Comparison of ENCODE assay signal across 8 cellular contexts in genomic region chr7:92631830-92632487, GRCh38. TPM values are rescaled to one million over a fixed set of nuclear protein-coding genes. Genes with fewer than 3 reads are reported as not detected.
A peak's percentile ranks its signal among the peaks of the same experiment; 100 is the strongest.
DNase-seq lines count a peak whose midpoint lies in the region; ATAC-seq, FAIRE-seq and TF ChIP-seq lines count a peak whose summit lies in the region.

No MANE protein-coding gene starts in this region.

- peak overlapping the region; percentile 93 for H3K27ac Mint-ChIP-seq in activated T-cell treated with anti-CD3 and anti-CD28 coated beads, Interleukin-2, amount 50 U/mL, for 72 hours
- peak overlapping the region; percentile 84 for H3K27ac Mint-ChIP-seq in T-helper 2 cell treated with Interferon-gamma antibody and Interleukin-4, amounts not matched to agents 5 μg/mL and 100 μg/mL, for 36 hours

- H3K4me2 ChIP-seq in skeletal muscle satellite cell (ENCODE audit: low read length): peak overlapping the region; percentile 8

- H3K9me3 ChIP-seq in skeletal muscle satellite cell (replicated peaks; ENCODE audit: low read length) (no peaks in the 10 kb centered on the region), Peyer's patch (no peaks in the 10 kb centered on the region)

- peak overlapping the region; percentile 59 to 71 for H3K4me3 Mint-ChIP-seq in activated T-cell treated with anti-CD3 and anti-CD28 coated beads, Interleukin-2, amount 50 U/mL, for 72 hours
- H3K4me3 Mint-ChIP-seq in T-helper 2 cell treated with Interferon-gamma antibody and Interleukin-4, amounts not matched to agents 5 μg/mL and 100 μg/mL, for 36 hours: peak overlapping the region; percentile 56

- no peaks in the 10 kb centered on the region for H3K27me3 Mint-ChIP-seq in activated T-cell treated with anti-CD3 and anti-CD28 coated beads, Interleukin-2, amount 50 U/mL, for 72 hours (ENCODE audit: low read depth)
- H3K27me3 Mint-ChIP-seq in T-helper 2 cell treated with Interferon-gamma antibody and Interleukin-4, amounts not matched to agents 5 μg/mL and 100 μg/mL, for 36 hours (ENCODE audit: low read depth): no peaks in the 10 kb centered on the region

- TF ChIP-seq CTCF in Peyer's patch (IDR thresholded peaks at IDR 0.05): no peak

- H3K36me3 Mint-ChIP-seq in activated T-cell treated with anti-CD3 and anti-CD28 coated beads, Interleukin-2, amount 50 U/mL, for 72 hours (ENCODE audit: insufficient read depth in 2 of 2): peaks cover 14 to 34% of the 10 kb centered on the region in 2 donors
- peaks cover 43% of the 10 kb centered on the region for H3K36me3 Mint-ChIP-seq in T-helper 2 cell treated with Interferon-gamma antibody and Interleukin-4, amounts not matched to agents 5 μg/mL and 100 μg/mL, for 36 hours (ENCODE audit: low read depth)

- H3K4me1 Mint-ChIP-seq in activated T-cell treated with anti-CD3 and anti-CD28 coated beads, Interleukin-2, amount 50 U/mL, for 72 hours (ENCODE audit: low read depth): peaks cover 100% of the 10 kb centered on the region
- H3K4me1 Mint-ChIP-seq in T-helper 2 cell treated with Interferon-gamma antibody and Interleukin-4, amounts not matched to agents 5 μg/mL and 100 μg/mL, for 36 hours (ENCODE audit: low read depth): peaks cover 64% of the 10 kb centered on the region

- FAIRE-seq in GM12892 (lab: Jason Lieb, UNC): no peak

- peak; percentile 5 to 16 for ATAC-seq in activated T-cell treated with anti-CD3 and anti-CD28 coated beads, Interleukin-2, amount 50 U/mL, for 72 hours (replicated peaks in 1 of 2)
- ATAC-seq in HG02885 (IDR thresholded peaks at IDR 0.05; ENCODE audit: poor library complexity, unreplicated experiment): peak; percentile 31

- peaks cover 6 to 13% of the 10 kb centered on the region in 2 donors for H3K9me3 Mint-ChIP-seq in activated T-cell treated with anti-CD3 and anti-CD28 coated beads, Interleukin-2, amount 50 U/mL, for 72 hours
- H3K9me3 Mint-ChIP-seq in T-helper 2 cell treated with Interferon-gamma antibody and Interleukin-4, amounts not matched to agents 5 μg/mL and 100 μg/mL, for 36 hours: peaks cover 28% of the 10 kb centered on the region

- no peak overlapping the region for H3K27ac ChIP-seq in Peyer's patch

- peaks cover 9% of the 10 kb centered on the region for H3K36me3 ChIP-seq in skeletal muscle satellite cell (ENCODE audit: insufficient read depth, low read length)
- no peaks in the 10 kb centered on the region for H3K36me3 ChIP-seq in Peyer's patch

- DNase-seq in activated T-cell treated with anti-CD3 and anti-CD28 coated beads, Interleukin-2, amount 50 U/mL, for 72 hours: no peak
- DNase-seq in activated T-cell treated with anti-CD3 and anti-CD28 coated beads, Interleukin-2, amount 50 U/mL, for 48 hours: no peak
- DNase-seq in T-helper 2 cell treated with Interferon-gamma antibody and Interleukin-4, amounts not matched to agents 5 μg/mL and 100 μg/mL, for 36 hours (ENCODE audit: low spot score): no peak
- no peak for DNase-seq in DMS153 treated with DMSO at 0.1 percent for 48 hours (lab: John Stamatoyannopoulos, UW; ENCODE audit: unreplicated experiment)
- no peak for DNase-seq in Peyer's patch
- DNase-seq in GM12892 (ENCODE audit: insufficient read length): no peak

- H3K4me3 ChIP-seq in skeletal muscle satellite cell (ENCODE audit: low read length) (no peak overlapping the region), Peyer's patch (no peak overlapping the region)

- H3K4me1 ChIP-seq in skeletal muscle satellite cell (ENCODE audit: control insufficient read depth, insufficient read depth, low read length) (peaks cover 58% of the 10 kb centered on the region), Peyer's patch (peaks cover 0 to 37% (median 2%) of the 10 kb centered on the region in 4 donors)

- peak overlapping the region; percentile 68 for H3K9ac ChIP-seq in skeletal muscle satellite cell (ENCODE audit: low read depth, low read length)

- TF ChIP-seq POLR2A in Peyer's patch (IDR thresholded peaks at IDR 0.05) (no peak), GM12892 (IDR thresholded peaks at IDR 0.05; ENCODE audit: low read depth, low read length) (no peak)

- H3K27me3 ChIP-seq in skeletal muscle satellite cell (ENCODE audit: control insufficient read depth, insufficient read depth, low read length): no peaks in the 10 kb centered on the region
- H3K27me3 ChIP-seq in Peyer's patch: no peaks in the 10 kb centered on the region

RNA-seq across cellular contexts. Expression of gene FAM133B, which starts 41.8 kb away (rescaled TPM):
- total RNA-seq in activated T-cell treated with anti-CD3 and anti-CD28 coated beads, Interleukin-2, amount 50 U/mL, for 72 hours: 10 to 100 TPM; 30.3 to 35.7 TPM
- total RNA-seq in skeletal muscle satellite cell (2012; rRNA removed): 11.8 and 14.7 TPM in 2 replicates
- total RNA-seq in Peyer's patch: 10 to 100 TPM; 19.9 to 47.0 (median 25.1) TPM
- 24.0 TPM for polyA plus RNA-seq in GM12892 (2012; ENCODE audit: missing spikeins)
